Comparison of ENCODE assay signal across 12 cellular contexts in genomic region chr4:82892467-82892802, GRCh38. TPM values are rescaled to one million over a fixed set of nuclear protein-coding genes. Genes with fewer than 3 reads are reported as not detected.
DNase-seq lines count a peak whose midpoint lies in the region; ATAC-seq, FAIRE-seq and TF ChIP-seq lines count a peak whose summit lies in the region.
"Had no signal": no experiment of that assay in that cellular context is flagged by ENCODE, and none has a peak within 500 bp of the region (broad histone marks: within the 10 kb centered on the region; RNA-seq: fewer than 3 reads in every experiment).

No MANE protein-coding gene starts in this region.

- WGBS in small intestine, 3 donors = 11 to 57% (median 29%) methylated on average over 1 of the region's 1 CpG

- no peaks in the 10 kb centered on the region for H3K27me3 Mint-ChIP-seq in activated CD4-positive, alpha-beta T cell treated with anti-CD3 and anti-CD28 coated beads, Interleukin-2, amount 10 ng/mL, durations not matched to agents 7 days and 5 days
- peaks cover 6% of the 10 kb centered on the region for H3K27me3 Mint-ChIP-seq in endothelial cell (ENCODE audit: unreplicated experiment)

- H3K4me1 ChIP-seq in Panc1 (ENCODE audit: control insufficient read depth, insufficient read depth, low read length) (peaks cover 16% of the 10 kb centered on the region), small intestine (ENCODE audit: control insufficient read depth in 2 of 2, insufficient read depth in 1 of 2, low read depth in 1 of 2, low read length in 1 of 2) (peaks cover 5 to 8% of the 10 kb centered on the region in 2 donors)

- in situ Hi-C loops in Panc1 (cut with HindIII; ENCODE audit: low pct_unique_long_range_greater_than_20kb, low sequenced_read_pairs) = no loop called here

- TF ChIP-seq CTCF in Panc1 (IDR thresholded peaks at IDR 0.05) (no peak), endothelial cell (IDR thresholded peaks at IDR 0.05; ENCODE audit: unreplicated experiment) (no peak)

- H3K36me3 ChIP-seq in Panc1 (ENCODE audit: control insufficient read depth, insufficient read depth, low read length) (peaks cover 13% of the 10 kb centered on the region), small intestine (ENCODE audit: control insufficient read depth in 2 of 2, insufficient read depth in 2 of 2, low read length in 2 of 2) (peaks cover 5 to 6% of the 10 kb centered on the region in 2 donors)

- no peaks in the 10 kb centered on the region for H3K9me3 Mint-ChIP-seq in activated CD4-positive, alpha-beta T cell treated with anti-CD3 and anti-CD28 coated beads, Interleukin-2, amount 10 ng/mL, durations not matched to agents 7 days and 5 days
- no peaks in the 10 kb centered on the region for H3K9me3 Mint-ChIP-seq in endothelial cell (ENCODE audit: unreplicated experiment)

- H3K4me3 ChIP-seq in Panc1 (ENCODE audit: low read depth in 2 of 2, low read length in 2 of 2) (no peak overlapping the region), small intestine (ENCODE audit: low read depth in 1 of 2, low read length in 2 of 2) (no peak overlapping the region)

- H3K4me3 Mint-ChIP-seq in activated CD4-positive, alpha-beta T cell treated with anti-CD3 and anti-CD28 coated beads, Interleukin-2, amount 10 ng/mL, durations not matched to agents 7 days and 5 days = peak overlapping the region; percentile 96
- H3K4me3 Mint-ChIP-seq in endothelial cell (ENCODE audit: unreplicated experiment) = peak overlapping the region; percentile 0

- H3K27me3 ChIP-seq in Panc1 (ENCODE audit: control insufficient read depth, insufficient read depth, low read length) = no peaks in the 10 kb centered on the region
- H3K27me3 ChIP-seq in small intestine (ENCODE audit: control insufficient read depth in 2 of 2, insufficient read depth in 2 of 2, low read length in 2 of 2) = no peaks in the 10 kb centered on the region

- no TSS peak for BruUV-seq in Panc1 (replicated peaks; lab: Mats Ljungman, UMichigan)

- no peaks in the 10 kb centered on the region for H3K9me3 ChIP-seq in Panc1 (ENCODE audit: control insufficient read depth, insufficient read depth, low read depth, low read length)
- H3K9me3 ChIP-seq in small intestine (ENCODE audit: control insufficient read depth, low read depth) = no peaks in the 10 kb centered on the region

- POLR2A ChIA-PET in activated CD4-positive, alpha-beta T cell treated with anti-CD3 and anti-CD28 coated beads, Interleukin-2, amount 10 ng/mL, durations not matched to agents 7 days and 5 days (lab: Charles Lee) = no interaction called here
- POLR2A ChIA-PET in Panc1 (lab: Charles Lee) = no interaction called here

- peaks cover 45% of the 10 kb centered on the region for H3K4me1 Mint-ChIP-seq in activated CD4-positive, alpha-beta T cell treated with anti-CD3 and anti-CD28 coated beads, Interleukin-2, amount 10 ng/mL, durations not matched to agents 7 days and 5 days
- peaks cover 26% of the 10 kb centered on the region for H3K4me1 Mint-ChIP-seq in endothelial cell (ENCODE audit: unreplicated experiment)

- DNase-seq in activated CD4-positive, alpha-beta T cell treated with anti-CD3 and anti-CD28 coated beads, Interleukin-2, amount 10 ng/mL, durations not matched to agents 7 days and 5 days = no peak
- DNase-seq in activated CD4-positive, alpha-beta T cell treated with anti-CD3 and anti-CD28 coated beads, Interleukin-2, amount 50 U/mL, for 4 hours = no peak
- DNase-seq in Panc1 (ENCODE audit: low read depth, low spot score) (no peak), endothelial cell (ENCODE audit: low spot score) (no peak), small intestine (peak; percentile 54), foreskin melanocyte (no peak), NCI-H1694 treated with DMSO at 0.1 percent for 48 hours (lab: John Stamatoyannopoulos, UW) (no peak)
- DNase-seq: GOT3, left cardiac atrium, NCI-H526 treated with DMSO at 0.1 percent for 48 hours had no signal

- ATAC-seq in Panc1 = no peak
- ATAC-seq in HG03196 (IDR thresholded peaks at IDR 0.05; ENCODE audit: unreplicated experiment) = no peak
- ATAC-seq: left cardiac atrium had no signal

- H3K27ac ChIP-seq in Panc1 (ENCODE audit: low read length) = peak overlapping the region; percentile 93
- H3K27ac ChIP-seq in small intestine (ENCODE audit: low read depth in 1 of 2, low read length in 1 of 2) = peak overlapping the region in 1 of 2 donors; percentile 24

- H3K27ac Mint-ChIP-seq in activated CD4-positive, alpha-beta T cell treated with anti-CD3 and anti-CD28 coated beads, Interleukin-2, amount 10 ng/mL, durations not matched to agents 7 days and 5 days = peak overlapping the region; percentile 98
- H3K27ac Mint-ChIP-seq in endothelial cell (ENCODE audit: unreplicated experiment) = peak overlapping the region; percentile 14

- CTCF ChIA-PET in activated CD4-positive, alpha-beta T cell treated with anti-CD3 and anti-CD28 coated beads, Interleukin-2, amount 10 ng/mL, durations not matched to agents 7 days and 5 days (lab: Charles Lee) = interaction anchor here (0.9 to 1.1 kb wide), 2 partner anchors 8 to 12 kb away, joined by 3 read pairs; partner anchors contain the start of gene THAP9
- CTCF ChIA-PET in Panc1 (lab: Charles Lee) = no interaction called here

- H3K36me3 Mint-ChIP-seq in activated CD4-positive, alpha-beta T cell treated with anti-CD3 and anti-CD28 coated beads, Interleukin-2, amount 10 ng/mL, durations not matched to agents 7 days and 5 days (ENCODE audit: low read depth) = peaks cover 41% of the 10 kb centered on the region
- H3K36me3 Mint-ChIP-seq in endothelial cell (ENCODE audit: low read depth, unreplicated experiment) = peaks cover 9% of the 10 kb centered on the region

- FAIRE-seq in small intestine (lab: Jason Lieb, UNC) = no peak
- FAIRE-seq: urothelium cell line had no signal

- intact Hi-C loops in Panc1 (cut with micrococcal nuclease; ENCODE audit: unreplicated experiment) = loop anchor here (10.0 kb wide), 1 partner anchor 662 kb away; no protein-coding TSS in a partner anchor

RNA-seq across cellular contexts. Expression of gene SEC31A, which starts 1.5 kb away (rescaled TPM):
- 100 to 1,000 TPM; 131 to 154 TPM for total RNA-seq in activated CD4-positive, alpha-beta T cell treated with anti-CD3 and anti-CD28 coated beads, Interleukin-2, amount 10 ng/mL, durations not matched to agents 7 days and 5 days
- 107 TPM for total RNA-seq in Panc1 (2021; ENCODE audit: unreplicated experiment)
- 73.9 TPM for polyA plus RNA-seq in Panc1 (2012; ENCODE audit: insufficient read length)
- 172 TPM for total RNA-seq in endothelial cell (ENCODE audit: unreplicated experiment)
- polyA plus RNA-seq in small intestine = 100 to 1,000 TPM in 2 of 3 donors, 10 to 100 TPM in 1; 95.3 to 204 (median 124) TPM

RNA-seq across cellular contexts. Expression of gene THAP9, which starts 8.1 kb away (rescaled TPM):
- total RNA-seq in activated CD4-positive, alpha-beta T cell treated with anti-CD3 and anti-CD28 coated beads, Interleukin-2, amount 10 ng/mL, durations not matched to agents 7 days and 5 days = 1 to 10 TPM; 3.9 to 4.4 TPM
- total RNA-seq in Panc1 (2021; ENCODE audit: unreplicated experiment) (3.0 TPM), endothelial cell (ENCODE audit: unreplicated experiment) (5.1 TPM)
- polyA plus RNA-seq in Panc1 (2012; ENCODE audit: insufficient read length) = 0.90 TPM
- 1 to 10 TPM in 2 of 3 donors, under 1 TPM in 1; 0.54 to 2.9 (median 2.1) TPM for polyA plus RNA-seq in small intestine
